ENCODE assay signal across 1 cellular context in the genomic region with DNA sequence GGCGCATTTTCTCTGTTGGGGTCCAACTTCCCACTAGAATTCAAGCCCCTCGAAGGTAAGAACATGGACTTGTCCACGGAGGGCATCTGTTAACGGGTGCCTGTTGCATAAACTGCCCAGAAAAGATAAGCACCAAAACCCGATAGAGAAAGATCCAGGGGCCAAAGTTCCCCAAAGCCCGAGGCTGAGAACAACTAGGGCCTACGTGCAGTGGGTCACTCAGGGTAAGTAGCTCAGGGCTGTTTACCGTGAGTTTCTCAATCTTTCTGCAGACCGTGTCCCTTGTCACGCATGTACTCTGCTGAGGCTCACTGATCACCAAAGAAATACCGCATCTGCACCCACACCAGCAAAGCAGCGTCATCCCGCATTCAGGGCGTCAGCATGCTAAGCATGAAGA.
TF ChIP-seq lines count a peak whose summit lies in the region.

No MANE protein-coding gene starts in this region.

TF ChIP-seq in HepG2, 621 proteins besides CTCF, POLR2A, EP300 and RAD21 (continues in another document):
- 0 out of 2 replicates have a peak, but pooled peaks have one; percentile 31 for TF ChIP-seq FOXJ3 (CRISPR knock-in tag; IDR thresholded peaks at IDR 0.05; ENCODE audit: borderline replicate concordance)
- TF ChIP-seq FOXO1 (CRISPR knock-in tag; IDR thresholded peaks at IDR 0.05), result peak; percentile 81; the same call in 1 of the 2 replicates
- peak; percentile 30; the same call in 1 of the 2 replicates for TF ChIP-seq FOXP4 (CRISPR knock-in tag; IDR thresholded peaks at IDR 0.05)
- TF ChIP-seq ZSCAN31 (CRISPR knock-in tag; IDR thresholded peaks at IDR 0.05; ENCODE audit: low read depth), result 0 out of 2 replicates have a peak, but pooled peaks have one; percentile 35
- peak; percentile 100 for TF ChIP-seq ZBTB38 (CRISPR knock-in tag; IDR thresholded peaks at IDR 0.05)
- peak; percentile 39; the same call in 1 of the 2 replicates for TF ChIP-seq ZMYM4 (CRISPR knock-in tag; IDR thresholded peaks at IDR 0.05)
- TF ChIP-seq TBX3 (IDR thresholded peaks at IDR 0.05; ENCODE audit: borderline replicate concordance), result no peak
- 0 out of 2 replicates have a peak, but pooled peaks have one; percentile 27 for TF ChIP-seq ZZZ3 (CRISPR knock-in tag; IDR thresholded peaks at IDR 0.05; ENCODE audit: borderline replicate concordance)
- TF ChIP-seq ARID5B (CRISPR knock-in tag; IDR thresholded peaks at IDR 0.05), result peak; percentile 47; the same call in 1 of the 2 replicates
- peak; percentile 62; the same call in 1 of the 2 replicates for TF ChIP-seq ERF (CRISPR knock-in tag; IDR thresholded peaks at IDR 0.05)
- 0 out of 2 replicates have a peak, but pooled peaks have one; percentile 39 for TF ChIP-seq ZNF619 (CRISPR knock-in tag; IDR thresholded peaks at IDR 0.05)
- TF ChIP-seq RARA (CRISPR knock-in tag; IDR thresholded peaks at IDR 0.05), result peak; percentile 39; the same call in 1 of the 2 replicates
- TF ChIP-seq, protein P1, sequence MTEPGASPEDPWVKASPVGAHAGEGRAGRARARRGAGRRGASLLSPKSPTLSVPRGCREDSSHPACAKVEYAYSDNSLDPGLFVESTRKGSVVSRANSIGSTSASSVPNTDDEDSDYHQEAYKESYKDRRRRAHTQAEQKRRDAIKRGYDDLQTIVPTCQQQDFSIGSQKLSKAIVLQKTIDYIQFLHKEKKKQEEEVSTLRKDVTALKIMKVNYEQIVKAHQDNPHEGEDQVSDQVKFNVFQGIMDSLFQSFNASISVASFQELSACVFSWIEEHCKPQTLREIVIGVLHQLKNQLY (CRISPR knock-in tag; IDR thresholded peaks at IDR 0.05), result peak; percentile 35; the same call in 1 of the 2 replicates
- TF ChIP-seq KDM5B (CRISPR knock-in tag; IDR thresholded peaks at IDR 0.05; ENCODE audit: borderline replicate concordance), result peak; percentile 54; the same call in 1 of the 2 replicates
- no peak for TF ChIP-seq CREB1 (IDR thresholded peaks at IDR 0.05)
- TF ChIP-seq CREB1 (CRISPR knock-in tag; IDR thresholded peaks at IDR 0.05), result no peak; the same call in 1 of the 2 replicates
- TF ChIP-seq, protein P2, sequence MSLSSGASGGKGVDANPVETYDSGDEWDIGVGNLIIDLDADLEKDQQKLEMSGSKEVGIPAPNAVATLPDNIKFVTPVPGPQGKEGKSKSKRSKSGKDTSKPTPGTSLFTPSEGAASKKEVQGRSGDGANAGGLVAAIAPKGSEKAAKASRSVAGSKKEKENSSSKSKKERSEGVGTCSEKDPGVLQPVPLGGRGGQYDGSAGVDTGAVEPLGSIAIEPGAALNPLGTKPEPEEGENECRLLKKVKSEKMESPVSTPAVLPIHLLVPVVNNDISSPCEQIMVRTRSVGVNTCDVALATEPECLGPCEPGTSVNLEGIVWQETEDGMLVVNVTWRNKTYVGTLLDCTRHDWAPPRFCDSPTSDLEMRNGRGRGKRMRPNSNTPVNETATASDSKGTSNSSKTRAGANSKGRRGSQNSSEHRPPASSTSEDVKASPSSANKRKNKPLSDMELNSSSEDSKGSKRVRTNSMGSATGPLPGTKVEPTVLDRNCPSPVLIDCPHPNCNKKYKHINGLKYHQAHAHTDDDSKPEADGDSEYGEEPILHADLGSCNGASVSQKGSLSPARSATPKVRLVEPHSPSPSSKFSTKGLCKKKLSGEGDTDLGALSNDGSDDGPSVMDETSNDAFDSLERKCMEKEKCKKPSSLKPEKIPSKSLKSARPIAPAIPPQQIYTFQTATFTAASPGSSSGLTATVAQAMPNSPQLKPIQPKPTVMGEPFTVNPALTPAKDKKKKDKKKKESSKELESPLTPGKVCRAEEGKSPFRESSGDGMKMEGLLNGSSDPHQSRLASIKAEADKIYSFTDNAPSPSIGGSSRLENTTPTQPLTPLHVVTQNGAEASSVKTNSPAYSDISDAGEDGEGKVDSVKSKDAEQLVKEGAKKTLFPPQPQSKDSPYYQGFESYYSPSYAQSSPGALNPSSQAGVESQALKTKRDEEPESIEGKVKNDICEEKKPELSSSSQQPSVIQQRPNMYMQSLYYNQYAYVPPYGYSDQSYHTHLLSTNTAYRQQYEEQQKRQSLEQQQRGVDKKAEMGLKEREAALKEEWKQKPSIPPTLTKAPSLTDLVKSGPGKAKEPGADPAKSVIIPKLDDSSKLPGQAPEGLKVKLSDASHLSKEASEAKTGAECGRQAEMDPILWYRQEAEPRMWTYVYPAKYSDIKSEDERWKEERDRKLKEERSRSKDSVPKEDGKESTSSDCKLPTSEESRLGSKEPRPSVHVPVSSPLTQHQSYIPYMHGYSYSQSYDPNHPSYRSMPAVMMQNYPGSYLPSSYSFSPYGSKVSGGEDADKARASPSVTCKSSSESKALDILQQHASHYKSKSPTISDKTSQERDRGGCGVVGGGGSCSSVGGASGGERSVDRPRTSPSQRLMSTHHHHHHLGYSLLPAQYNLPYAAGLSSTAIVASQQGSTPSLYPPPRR (CRISPR knock-in tag; IDR thresholded peaks at IDR 0.05; ENCODE audit: borderline replicate concordance), result peak; percentile 47; the same call in 1 of the 2 replicates
- TF ChIP-seq, protein P3, sequence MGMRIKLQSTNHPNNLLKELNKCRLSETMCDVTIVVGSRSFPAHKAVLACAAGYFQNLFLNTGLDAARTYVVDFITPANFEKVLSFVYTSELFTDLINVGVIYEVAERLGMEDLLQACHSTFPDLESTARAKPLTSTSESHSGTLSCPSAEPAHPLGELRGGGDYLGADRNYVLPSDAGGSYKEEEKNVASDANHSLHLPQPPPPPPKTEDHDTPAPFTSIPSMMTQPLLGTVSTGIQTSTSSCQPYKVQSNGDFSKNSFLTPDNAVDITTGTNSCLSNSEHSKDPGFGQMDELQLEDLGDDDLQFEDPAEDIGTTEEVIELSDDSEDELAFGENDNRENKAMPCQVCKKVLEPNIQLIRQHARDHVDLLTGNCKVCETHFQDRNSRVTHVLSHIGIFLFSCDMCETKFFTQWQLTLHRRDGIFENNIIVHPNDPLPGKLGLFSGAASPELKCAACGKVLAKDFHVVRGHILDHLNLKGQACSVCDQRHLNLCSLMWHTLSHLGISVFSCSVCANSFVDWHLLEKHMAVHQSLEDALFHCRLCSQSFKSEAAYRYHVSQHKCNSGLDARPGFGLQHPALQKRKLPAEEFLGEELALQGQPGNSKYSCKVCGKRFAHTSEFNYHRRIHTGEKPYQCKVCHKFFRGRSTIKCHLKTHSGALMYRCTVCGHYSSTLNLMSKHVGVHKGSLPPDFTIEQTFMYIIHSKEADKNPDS (CRISPR knock-in tag; IDR thresholded peaks at IDR 0.05), result no peak
- peak; percentile 53 for TF ChIP-seq POLR2AphosphoS5 (IDR thresholded peaks at IDR 0.05; ENCODE audit: low read depth, low read length)
- TF ChIP-seq ZNF709 (CRISPR knock-in tag; IDR thresholded peaks at IDR 0.05), result 0 out of 2 replicates have a peak, but pooled peaks have one; percentile 43
- TF ChIP-seq ZNF281 (CRISPR knock-in tag; IDR thresholded peaks at IDR 0.05; ENCODE audit: borderline replicate concordance), result no peak
- peak; percentile 58 for TF ChIP-seq HNF4A (CRISPR knock-in tag; IDR thresholded peaks at IDR 0.05)
- TF ChIP-seq POGZ (CRISPR knock-in tag; IDR thresholded peaks at IDR 0.05), result peak; percentile 12; the same call in 1 of the 2 replicates
- peak; percentile 15; the same call in 1 of the 2 replicates for TF ChIP-seq DPF2 (CRISPR knock-in tag; IDR thresholded peaks at IDR 0.05; ENCODE audit: borderline replicate concordance, low read depth)
- TF ChIP-seq ZFY (CRISPR knock-in tag; IDR thresholded peaks at IDR 0.05), result peak; percentile 16; the same call in 1 of the 2 replicates
- TF ChIP-seq, protein P4, sequence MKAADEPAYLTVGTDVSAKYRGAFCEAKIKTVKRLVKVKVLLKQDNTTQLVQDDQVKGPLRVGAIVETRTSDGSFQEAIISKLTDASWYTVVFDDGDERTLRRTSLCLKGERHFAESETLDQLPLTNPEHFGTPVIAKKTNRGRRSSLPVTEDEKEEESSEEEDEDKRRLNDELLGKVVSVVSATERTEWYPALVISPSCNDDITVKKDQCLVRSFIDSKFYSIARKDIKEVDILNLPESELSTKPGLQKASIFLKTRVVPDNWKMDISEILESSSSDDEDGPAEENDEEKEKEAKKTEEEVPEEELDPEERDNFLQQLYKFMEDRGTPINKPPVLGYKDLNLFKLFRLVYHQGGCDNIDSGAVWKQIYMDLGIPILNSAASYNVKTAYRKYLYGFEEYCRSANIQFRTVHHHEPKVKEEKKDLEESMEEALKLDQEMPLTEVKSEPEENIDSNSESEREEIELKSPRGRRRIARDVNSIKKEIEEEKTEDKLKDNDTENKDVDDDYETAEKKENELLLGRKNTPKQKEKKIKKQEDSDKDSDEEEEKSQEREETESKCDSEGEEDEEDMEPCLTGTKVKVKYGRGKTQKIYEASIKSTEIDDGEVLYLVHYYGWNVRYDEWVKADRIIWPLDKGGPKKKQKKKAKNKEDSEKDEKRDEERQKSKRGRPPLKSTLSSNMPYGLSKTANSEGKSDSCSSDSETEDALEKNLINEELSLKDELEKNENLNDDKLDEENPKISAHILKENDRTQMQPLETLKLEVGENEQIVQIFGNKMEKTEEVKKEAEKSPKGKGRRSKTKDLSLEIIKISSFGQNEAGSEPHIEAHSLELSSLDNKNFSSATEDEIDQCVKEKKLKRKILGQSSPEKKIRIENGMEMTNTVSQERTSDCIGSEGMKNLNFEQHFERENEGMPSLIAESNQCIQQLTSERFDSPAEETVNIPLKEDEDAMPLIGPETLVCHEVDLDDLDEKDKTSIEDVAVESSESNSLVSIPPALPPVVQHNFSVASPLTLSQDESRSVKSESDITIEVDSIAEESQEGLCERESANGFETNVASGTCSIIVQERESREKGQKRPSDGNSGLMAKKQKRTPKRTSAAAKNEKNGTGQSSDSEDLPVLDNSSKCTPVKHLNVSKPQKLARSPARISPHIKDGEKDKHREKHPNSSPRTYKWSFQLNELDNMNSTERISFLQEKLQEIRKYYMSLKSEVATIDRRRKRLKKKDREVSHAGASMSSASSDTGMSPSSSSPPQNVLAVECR (CRISPR knock-in tag; IDR thresholded peaks at IDR 0.05; ENCODE audit: borderline replicate concordance), result peak; percentile 43; the same call in 1 of the 2 replicates
- 0 out of 2 replicates have a peak, but pooled peaks have one; percentile 48 for TF ChIP-seq TRIM24 (CRISPR knock-in tag; IDR thresholded peaks at IDR 0.05)
